ENCODE assay signal across 7 cellular contexts in genomic region chr12:46124848-46125619, GRCh38.
DNase-seq lines count a peak whose midpoint lies in the region; TF ChIP-seq lines count a peak whose summit lies in the region.

No MANE protein-coding gene starts in this region.

- CTCF ChIA-PET in HEK293T (lab: Yijun Ruan, JAX): interaction anchor here (0.6 to 2.9 kb wide), 19 partner anchors 10 to 1101 kb away, joined by 3 to 18 read pairs (median 4); no protein-coding TSS in a partner anchor

- peak; percentile 39 for DNase-seq in GM12864 (ENCODE audit: low read depth)
- peak; percentile 60 for DNase-seq in HEK293T (ENCODE audit: extremely low spot score)
- peak; percentile 53 for DNase-seq in NCI-H146 (lab: John Stamatoyannopoulos, UW)
- DNase-seq in UCSD-AML1 (lab: John Stamatoyannopoulos, UW; ENCODE audit: unreplicated experiment): peak; percentile 37
- peak; percentile 90 to 92 for DNase-seq in cardiac fibroblast (ENCODE audit: low read depth in 2 of 2)
- peak; percentile 45 for DNase-seq in kidney epithelial cell (ENCODE audit: low read depth)
- peak; percentile 46 for DNase-seq in stimulated activated CD4-positive, alpha-beta T cell treated with anti-CD3 and anti-CD28 coated beads, Interleukin-2, amount 100 ng/mL, for 4 hours (ENCODE audit: low read depth)

- TF ChIP-seq CTCF in GM12864 (IDR thresholded peaks at IDR 0.05; ENCODE audit: low read depth, low read length, missing control alignments) (peak; percentile 64), cardiac fibroblast (IDR thresholded peaks at IDR 0.05; ENCODE audit: low read depth, low read length) (peak; percentile 71), kidney epithelial cell (IDR thresholded peaks at IDR 0.05; ENCODE audit: insufficient read depth, low read length, poor library complexity, severe bottlenecking) (peak; percentile 71)

- H3K4me3 ChIP-seq in GM12864 (ENCODE audit: low read depth, low read length): no peak overlapping the region
- no peak overlapping the region for H3K4me3 ChIP-seq in cardiac fibroblast (replicated peaks in 1 of 2; ENCODE audit: low read depth in 2 of 2, low read length in 2 of 2)
- no peak overlapping the region for H3K4me3 ChIP-seq in kidney epithelial cell (ENCODE audit: low read depth, low read length)

- POLR2A ChIA-PET in HEK293T (lab: Yijun Ruan, JAX): interaction anchor here (1.2 to 1.9 kb wide), 4 partner anchors 9 to 247 kb away, joined by 4 to 10 read pairs (median 7); no protein-coding TSS in a partner anchor

- H3K27me3 ChIP-seq in kidney epithelial cell (ENCODE audit: control insufficient read depth, insufficient read depth, low read length): no peaks in the 10 kb centered on the region

- H3K36me3 ChIP-seq in kidney epithelial cell (ENCODE audit: control insufficient read depth, insufficient read depth, low read length): no peaks in the 10 kb centered on the region

TF ChIP-seq in HEK293T, 16 proteins besides CTCF, POLR2A, EP300 and RAD21:
- TF ChIP-seq BHLHE40 (IDR thresholded peaks at IDR 0.05; ENCODE audit: borderline replicate concordance): no peak
- no peak for TF ChIP-seq ELF4 (IDR thresholded peaks at IDR 0.05)
- TF ChIP-seq FOXK2 (IDR thresholded peaks at IDR 0.05): no peak
- TF ChIP-seq ZNF384 (IDR thresholded peaks at IDR 0.05): no peak; the same call in 1 of the 2 replicates
- TF ChIP-seq SP1 (IDR thresholded peaks at IDR 0.05): no peak
- TF ChIP-seq NFRKB (IDR thresholded peaks at IDR 0.05): no peak
- no peak for TF ChIP-seq SUZ12 (IDR thresholded peaks at IDR 0.05)

Comparison
In these comparisons a context has a peak if more than half of its experiments do, and no peak if none do; other contexts are left out.
1. DNase-seq: peak in every context shown above with its lines; median percentile 91 in cardiac fibroblast; 60 in HEK293T; 53 in NCI-H146; 46 in stimulated activated CD4-positive, alpha-beta T cell treated with anti-CD3 and anti-CD28 coated beads, Interleukin-2, amount 100 ng/mL, for 4 hours; 45 in kidney epithelial cell; 39 in GM12864; 37 in UCSD-AML1.